10 cellular contexts compared by ENCODE assay signal in the genomic region with DNA sequence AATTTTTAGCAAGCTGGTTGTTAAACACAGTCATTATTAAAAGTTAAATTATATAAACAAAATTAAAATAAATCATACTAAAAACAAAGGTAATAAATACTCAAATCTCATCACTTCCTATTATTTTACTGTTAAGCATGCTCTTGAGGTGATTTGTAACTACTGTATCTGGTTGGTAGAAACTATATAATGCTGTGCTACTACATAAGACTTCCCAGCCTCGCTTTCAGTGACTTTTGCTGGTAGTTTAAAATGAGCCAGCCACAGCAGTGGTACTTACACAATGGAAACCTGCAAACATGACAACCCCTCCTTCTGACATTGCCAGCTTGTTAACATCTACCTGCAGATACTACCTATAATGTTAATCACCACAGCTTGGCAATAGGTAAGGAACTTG.
A peak's percentile ranks its signal among the peaks of the same experiment; 100 is the strongest.
DNase-seq lines count a peak whose midpoint lies in the region; ATAC-seq lines count a peak whose summit lies in the region.
"Had no signal": no experiment of that assay in that cellular context is flagged by ENCODE, and none has a peak within 500 bp of the region (broad histone marks: within the 10 kb centered on the region; RNA-seq: fewer than 3 reads in every experiment).

No MANE protein-coding gene starts in this region.

- H3K9me3 Mint-ChIP-seq in activated CD8-positive, alpha-beta memory T cell treated with anti-CD3 and anti-CD28 coated beads, Interleukin-2, amount 10 ng/mL, durations not matched to agents 7 days and 5 days (ENCODE audit: low read depth) = no peaks in the 10 kb centered on the region
- no peaks in the 10 kb centered on the region for H3K9me3 Mint-ChIP-seq in stimulated activated memory B cell treated with anti-CD40 and anti-IgM and Interleukin-4, amounts not matched to agents 10 μg/mL and 1 μg/mL and 100 μg/mL, for 72 hours

- peak overlapping the region; percentile 77 for H3K27ac Mint-ChIP-seq in activated CD8-positive, alpha-beta memory T cell treated with anti-CD3 and anti-CD28 coated beads, Interleukin-2, amount 10 ng/mL, durations not matched to agents 7 days and 5 days
- peak overlapping the region; percentile 18 for H3K27ac Mint-ChIP-seq in stimulated activated memory B cell treated with anti-CD40 and anti-IgM and Interleukin-4, amounts not matched to agents 10 μg/mL and 1 μg/mL and 100 μg/mL, for 72 hours

- H3K36me3 Mint-ChIP-seq in activated CD8-positive, alpha-beta memory T cell treated with anti-CD3 and anti-CD28 coated beads, Interleukin-2, amount 10 ng/mL, durations not matched to agents 7 days and 5 days = peaks cover 32% of the 10 kb centered on the region
- H3K36me3 Mint-ChIP-seq in stimulated activated memory B cell treated with anti-CD40 and anti-IgM and Interleukin-4, amounts not matched to agents 10 μg/mL and 1 μg/mL and 100 μg/mL, for 72 hours = peaks cover 34% of the 10 kb centered on the region

- no peak overlapping the region for H3K4me3 Mint-ChIP-seq in activated CD8-positive, alpha-beta memory T cell treated with anti-CD3 and anti-CD28 coated beads, Interleukin-2, amount 10 ng/mL, durations not matched to agents 7 days and 5 days
- H3K4me3 Mint-ChIP-seq in stimulated activated memory B cell treated with anti-CD40 and anti-IgM and Interleukin-4, amounts not matched to agents 10 μg/mL and 1 μg/mL and 100 μg/mL, for 72 hours = no peak overlapping the region

- H3K4me1 Mint-ChIP-seq in activated CD8-positive, alpha-beta memory T cell treated with anti-CD3 and anti-CD28 coated beads, Interleukin-2, amount 10 ng/mL, durations not matched to agents 7 days and 5 days = peaks cover 38% of the 10 kb centered on the region
- peaks cover 31% of the 10 kb centered on the region for H3K4me1 Mint-ChIP-seq in stimulated activated memory B cell treated with anti-CD40 and anti-IgM and Interleukin-4, amounts not matched to agents 10 μg/mL and 1 μg/mL and 100 μg/mL, for 72 hours

- no peak for DNase-seq in activated CD8-positive, alpha-beta memory T cell treated with anti-CD3 and anti-CD28 coated beads, Interleukin-2, amount 10 ng/mL, durations not matched to agents 7 days and 5 days
- no peak for DNase-seq in activated CD8-positive, alpha-beta memory T cell treated with anti-CD3 and anti-CD28 coated beads, Interleukin-2, amount 50 U/mL, for 4 hours
- DNase-seq in NCI-H69 (lab: John Stamatoyannopoulos, UW) = peak; percentile 14
- DNase-seq in posterior vena cava (ENCODE audit: low spot score) = no peak
- DNase-seq in iPS-NIHi7 (ENCODE audit: extremely low spot score) = no peak
- DNase-seq in Kasumi-1 (lab: John Stamatoyannopoulos, UW) = no peak
- DNase-seq: midbrain had no signal

- ATAC-seq in activated CD8-positive, alpha-beta memory T cell treated with anti-CD3 and anti-CD28 coated beads, Interleukin-2, amount 10 ng/mL, durations not matched to agents 7 days and 5 days = peak; percentile 24
- ATAC-seq in HG02759 (IDR thresholded peaks at IDR 0.05; ENCODE audit: unreplicated experiment) = peak; percentile 34
- ATAC-seq in stimulated activated memory B cell treated with anti-CD40 and anti-IgM and Interleukin-4, amounts not matched to agents 10 μg/mL and 1 μg/mL and 100 μg/mL, for 72 hours = no peak
- ATAC-seq: A549 had no signal

- intact Hi-C loops in posterior vena cava (cut with DNase I) = no loop called here

- no peaks in the 10 kb centered on the region for H3K27me3 Mint-ChIP-seq in activated CD8-positive, alpha-beta memory T cell treated with anti-CD3 and anti-CD28 coated beads, Interleukin-2, amount 10 ng/mL, durations not matched to agents 7 days and 5 days
- no peaks in the 10 kb centered on the region for H3K27me3 Mint-ChIP-seq in stimulated activated memory B cell treated with anti-CD40 and anti-IgM and Interleukin-4, amounts not matched to agents 10 μg/mL and 1 μg/mL and 100 μg/mL, for 72 hours

- CTCF ChIA-PET in activated CD8-positive, alpha-beta memory T cell treated with anti-CD3 and anti-CD28 coated beads, Interleukin-2, amount 10 ng/mL, durations not matched to agents 7 days and 5 days (lab: Charles Lee) = interaction anchor here (0.7 to 2.3 kb wide), 5 partner anchors 11 to 105 kb away, joined by 3 to 9 read pairs (median 6); no protein-coding TSS in a partner anchor
